Comparison of ENCODE assay signal across 8 cellular contexts in genomic region chr17:76501018-76501826, GRCh38. TPM values are rescaled to one million over a fixed set of nuclear protein-coding genes. Genes with fewer than 3 reads are reported as not detected.
DNase-seq lines count a peak whose midpoint lies in the region; ATAC-seq and TF ChIP-seq lines count a peak whose summit lies in the region.

Gene RHBDF2, minus strand, starts transcription at chr17:76501423. Its CDS starts 19,899 bp downstream, at chr17:76481524.

- peak; percentile 11; the same call in 1 of the 2 replicates for TF ChIP-seq EP300 in Ishikawa (IDR thresholded peaks at IDR 0.05; ENCODE audit: borderline replicate concordance)

- H3K27ac ChIP-seq in Peyer's patch (peak within 1 kb of the TSS; percentile 82 to 97 (median 84)), esophagus squamous epithelium (peak within 1 kb of the TSS; percentile 84 to 94 (median 91))
- H3K27ac ChIP-seq in naive thymus-derived CD4-positive, alpha-beta T cell (ENCODE audit: low read depth, low read length) = peak within 1 kb of the TSS; percentile 73

- DNase-seq in D341Med (ENCODE audit: low spot score) (peak; percentile 99), Peyer's patch (peak; percentile 92 to 98 (median 97)), activated T-helper 1 cell treated with Interleukin-2 at 50 U/mL for 16 hours (ENCODE audit: low read depth) (peak; percentile 95), esophagus squamous epithelium (lab: John Stamatoyannopoulos, UW) (no peak)
- DNase-seq in naive thymus-derived CD4-positive, alpha-beta T cell = peak; percentile 90 to 100 (median 95)

- peak; percentile 56 for ATAC-seq in GM21526 (IDR thresholded peaks at IDR 0.05; ENCODE audit: low FRiP score, unreplicated experiment)
- peak; percentile 99 for ATAC-seq in naive thymus-derived CD4-positive, alpha-beta T cell
- ATAC-seq in stimulated activated memory B cell treated with anti-CD40 and anti-IgM and Interleukin-4, amounts not matched to agents 10 μg/mL and 1 μg/mL and 100 μg/mL, for 72 hours = peak; percentile 92

- TF ChIP-seq CTCF in Peyer's patch (IDR thresholded peaks at IDR 0.05) = peak in 1 of 6 experiments; percentile 3
- TF ChIP-seq CTCF in esophagus squamous epithelium (IDR thresholded peaks at IDR 0.05) = peak in 2 of 6 experiments; percentile 11 to 14

- H3K4me1 ChIP-seq in Peyer's patch = peaks cover 0 to 40% (median 19%) of the 10 kb centered on the region in 4 donors
- peaks cover 14 to 64% (median 33%) of the 10 kb centered on the region in 3 donors for H3K4me1 ChIP-seq in esophagus squamous epithelium
- H3K4me1 ChIP-seq in naive thymus-derived CD4-positive, alpha-beta T cell (ENCODE audit: control insufficient read depth in 2 of 2, insufficient read depth in 2 of 2, low read length in 2 of 2) = peaks cover 22 to 44% of the 10 kb centered on the region in 2 donors

- intact Hi-C loops in esophagus squamous epithelium (cut with DNase I) = loop anchor here (10.0 kb wide), 1 partner anchor 96 kb away; no protein-coding TSS in a partner anchor
- intact Hi-C loops in naive thymus-derived CD4-positive, alpha-beta T cell (cut with micrococcal nuclease) = loop anchor here (1.0 to 10.0 kb wide), 5 partner anchors 9 to 716 kb away; partner anchors contain the start of genes EXOC7 (in 1 of the 2), UBE2O (in 1 of the 2) and UNK (in 1 of the 2)

- TF ChIP-seq RAD21 in Ishikawa (IDR thresholded peaks at IDR 0.05; ENCODE audit: low read depth) = no peak

- peak within 1 kb of the TSS; percentile 95 to 99 (median 97) for H3K27ac Mint-ChIP-seq in naive thymus-derived CD4-positive, alpha-beta T cell
- peak within 1 kb of the TSS; percentile 96 for H3K27ac Mint-ChIP-seq in stimulated activated memory B cell treated with anti-CD40 and anti-IgM and Interleukin-4, amounts not matched to agents 10 μg/mL and 1 μg/mL and 100 μg/mL, for 72 hours

- no peaks in the 10 kb centered on the region for H3K27me3 ChIP-seq in Peyer's patch
- no peaks in the 10 kb centered on the region for H3K27me3 ChIP-seq in esophagus squamous epithelium
- H3K27me3 ChIP-seq in naive thymus-derived CD4-positive, alpha-beta T cell (ENCODE audit: control insufficient read depth in 2 of 2, insufficient read depth in 2 of 2, low read length in 2 of 2) = no peaks in the 10 kb centered on the region

- POLR2A ChIA-PET in naive thymus-derived CD4-positive, alpha-beta T cell (lab: Charles Lee) = interaction anchor here (0.6 to 2.5 kb wide), 11 partner anchors 8 to 228 kb away, joined by 3 to 21 read pairs (median 8); partner anchors contain the start of genes SPHK1 and UBE2O

- H3K4me3 Mint-ChIP-seq in naive thymus-derived CD4-positive, alpha-beta T cell = peak within 1 kb of the TSS; percentile 82 to 91 (median 86)
- peak within 1 kb of the TSS; percentile 100 for H3K4me3 Mint-ChIP-seq in stimulated activated memory B cell treated with anti-CD40 and anti-IgM and Interleukin-4, amounts not matched to agents 10 μg/mL and 1 μg/mL and 100 μg/mL, for 72 hours

- H3K9me3 ChIP-seq in Peyer's patch (no peaks in the 10 kb centered on the region), esophagus squamous epithelium (no peaks in the 10 kb centered on the region)
- H3K9me3 ChIP-seq in naive thymus-derived CD4-positive, alpha-beta T cell (ENCODE audit: control insufficient read depth in 2 of 3, low read length in 3 of 3) = no peaks in the 10 kb centered on the region

- TF ChIP-seq POLR2A in Peyer's patch (IDR thresholded peaks at IDR 0.05) (peak; percentile 60 to 64), esophagus squamous epithelium (IDR thresholded peaks at IDR 0.05) (peak in 3 of 4 donors; percentile 42 to 97 (median 90))

- H3K9me3 Mint-ChIP-seq in naive thymus-derived CD4-positive, alpha-beta T cell = no peaks in the 10 kb centered on the region
- no peaks in the 10 kb centered on the region for H3K9me3 Mint-ChIP-seq in stimulated activated memory B cell treated with anti-CD40 and anti-IgM and Interleukin-4, amounts not matched to agents 10 μg/mL and 1 μg/mL and 100 μg/mL, for 72 hours

- H3K4me3 ChIP-seq in Peyer's patch = peak within 1 kb of the TSS; percentile 85 to 96 (median 90)
- peak within 1 kb of the TSS; percentile 64 to 95 (median 84) for H3K4me3 ChIP-seq in esophagus squamous epithelium
- peak within 1 kb of the TSS; percentile 62 for H3K4me3 ChIP-seq in naive thymus-derived CD4-positive, alpha-beta T cell (ENCODE audit: low read length)

- 2 to 6% methylated on average over 3 to 8 of the region's 72 CpGs for WGBS in esophagus squamous epithelium, 2 donors

- peaks cover 0 to 7% (median 0%) of the 10 kb centered on the region in 5 donors for H3K36me3 Mint-ChIP-seq in naive thymus-derived CD4-positive, alpha-beta T cell
- peaks cover 18% of the 10 kb centered on the region for H3K36me3 Mint-ChIP-seq in stimulated activated memory B cell treated with anti-CD40 and anti-IgM and Interleukin-4, amounts not matched to agents 10 μg/mL and 1 μg/mL and 100 μg/mL, for 72 hours

- peaks cover 17 to 61% (median 35%) of the 10 kb centered on the region in 7 donors for H3K4me1 Mint-ChIP-seq in naive thymus-derived CD4-positive, alpha-beta T cell
- H3K4me1 Mint-ChIP-seq in stimulated activated memory B cell treated with anti-CD40 and anti-IgM and Interleukin-4, amounts not matched to agents 10 μg/mL and 1 μg/mL and 100 μg/mL, for 72 hours = peaks cover 68% of the 10 kb centered on the region

- CTCF ChIA-PET in naive thymus-derived CD4-positive, alpha-beta T cell (lab: Charles Lee) = interaction anchor here (0.7 to 6.3 kb wide), 6 partner anchors 13 to 326 kb away, joined by 3 to 36 read pairs (median 4); partner anchors contain the start of genes AANAT and UBE2O

- no peaks in the 10 kb centered on the region for H3K36me3 ChIP-seq in Peyer's patch
- no peaks in the 10 kb centered on the region for H3K36me3 ChIP-seq in esophagus squamous epithelium
- no peaks in the 10 kb centered on the region for H3K36me3 ChIP-seq in naive thymus-derived CD4-positive, alpha-beta T cell (ENCODE audit: control insufficient read depth in 2 of 3, insufficient read depth in 3 of 3, low read length in 3 of 3)

- no peaks in the 10 kb centered on the region for H3K27me3 Mint-ChIP-seq in naive thymus-derived CD4-positive, alpha-beta T cell
- no peaks in the 10 kb centered on the region for H3K27me3 Mint-ChIP-seq in stimulated activated memory B cell treated with anti-CD40 and anti-IgM and Interleukin-4, amounts not matched to agents 10 μg/mL and 1 μg/mL and 100 μg/mL, for 72 hours

TF ChIP-seq in Ishikawa, 13 proteins besides CTCF, POLR2A, EP300 and RAD21:
- TF ChIP-seq MAX (IDR thresholded peaks at IDR 0.05) = peak; percentile 68; the same call in 1 of the 2 replicates
- TF ChIP-seq CREB1 (IDR thresholded peaks at IDR 0.05; ENCODE audit: low read depth) = no peak
- TF ChIP-seq YY1 (IDR thresholded peaks at IDR 0.05; ENCODE audit: low read depth) = no peak
- peak; percentile 61; the same call in 1 of the 2 replicates for TF ChIP-seq TAF1 (IDR thresholded peaks at IDR 0.05; ENCODE audit: low read depth)
- peak; percentile 64 for TF ChIP-seq USF1 (IDR thresholded peaks at IDR 0.05)
- peak; percentile 18; the same call in 1 of the 2 replicates for TF ChIP-seq TCF12 (IDR thresholded peaks at IDR 0.05; ENCODE audit: low read depth)

RNA-seq across cellular contexts. Expression of gene RHBDF2, which starts in this region (rescaled TPM):
- total RNA-seq in Peyer's patch (100 to 1,000 TPM in 1 of 4 donors, 10 to 100 TPM in 2, 1 to 10 TPM in 1; 8.8 to 225 (median 33.0) TPM), esophagus squamous epithelium (10 to 100 TPM; 27.0 to 38.5 (median 33.7) TPM)
- 100 to 1,000 TPM in 1 of 5 experiments, 10 to 100 TPM in 4; 31.1 to 119 (median 35.4) TPM for total RNA-seq in naive thymus-derived CD4-positive, alpha-beta T cell
- 1 to 10 TPM; 2.9 to 7.5 TPM for polyA plus RNA-seq in naive thymus-derived CD4-positive, alpha-beta T cell
